Comparison of ENCODE assay signal across 9 cellular contexts in the genomic region with DNA sequence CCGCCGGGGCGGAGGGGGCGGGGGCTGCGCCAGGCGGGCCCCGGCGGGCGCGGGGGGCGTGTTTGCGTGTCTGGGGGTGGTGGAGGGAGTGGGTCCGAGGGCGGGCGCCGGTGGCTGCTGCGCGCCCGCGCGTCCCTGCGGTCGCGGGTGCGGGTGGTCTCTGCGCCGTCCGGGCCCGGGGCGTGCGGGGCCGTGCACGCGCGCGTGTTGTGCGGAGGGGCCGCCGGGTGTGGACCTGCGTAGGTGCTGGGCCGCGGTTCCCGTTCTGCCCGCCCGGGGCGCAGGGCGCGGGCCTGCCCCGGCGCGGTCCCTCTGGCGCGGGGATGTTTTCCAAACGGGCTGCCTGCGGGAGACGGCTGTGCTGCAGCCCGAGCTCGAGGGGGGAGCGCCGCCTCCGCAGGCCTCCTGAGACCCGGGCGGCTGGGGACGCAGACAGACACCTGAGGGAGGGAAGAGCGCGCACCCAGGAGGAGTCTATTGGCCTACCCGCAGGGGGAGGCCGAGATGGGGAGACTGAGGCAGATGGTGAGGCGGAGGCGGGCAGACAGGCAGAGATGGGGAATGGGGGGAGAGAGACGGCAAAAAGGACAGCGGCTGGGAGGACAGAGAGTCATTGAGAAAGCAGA. TPM values are rescaled to one million over a fixed set of nuclear protein-coding genes. Genes with fewer than 3 reads are reported as not detected.
A peak's percentile ranks its signal among the peaks of the same experiment; 100 is the strongest.
DNase-seq lines count a peak whose midpoint lies in the region; ATAC-seq and TF ChIP-seq lines count a peak whose summit lies in the region.
"Had no signal": no experiment of that assay in that cellular context is flagged by ENCODE, and none has a peak within 500 bp of the region (broad histone marks: within the 10 kb centered on the region; RNA-seq: fewer than 3 reads in every experiment).

No MANE protein-coding gene starts in this region.

- DNase-seq in NCI-H1417 (lab: John Stamatoyannopoulos, UW) (peak in 2 of 3 experiments; percentile 73 to 76), NCI-H1417 treated with DMSO at 0.1 percent for 48 hours (lab: John Stamatoyannopoulos, UW) (no peak), hepatocyte (ENCODE audit: low spot score) (peak; percentile 72), gastrocnemius medialis (no peak), NCI-H446 treated with DMSO at 0.1 percent for 48 hours (lab: John Stamatoyannopoulos, UW) (no peak)

- no peaks in the 10 kb centered on the region for H3K9me3 Mint-ChIP-seq in activated naive CD8-positive, alpha-beta T cell (ENCODE audit: low read depth)

- peak overlapping the region; percentile 70 for H3K4me3 ChIP-seq in hepatocyte
- H3K4me3 ChIP-seq in gastrocnemius medialis, result peak overlapping the region; percentile 61 to 75 (median 70)

- H3K4me1 Mint-ChIP-seq in activated naive CD8-positive, alpha-beta T cell (ENCODE audit: low read depth), result peaks cover 15% of the 10 kb centered on the region

- intact Hi-C loops in gastrocnemius medialis (cut with DNase I; ENCODE audit: low total_unique reads), result loop anchor here (2.0 to 5.0 kb wide), 2 partner anchors 44 to 170 kb away; a partner anchor contains a TSS

- no peak for TF ChIP-seq POLR2A in gastrocnemius medialis (IDR thresholded peaks at IDR 0.05)

- H3K4me1 ChIP-seq in hepatocyte (ENCODE audit: insufficient read depth) (peaks cover 12% of the 10 kb centered on the region), gastrocnemius medialis (peaks cover 6 to 10% of the 10 kb centered on the region in 2 donors)

- 1% methylated on average over 41 of the region's 72 CpGs for WGBS in hepatocyte (ENCODE audit: low lambda C conversion rate, missing lambda C conversion rate)

- H3K36me3 ChIP-seq in KOPT-K1 (ENCODE audit: insufficient read depth, low read length) (no peaks in the 10 kb centered on the region), hepatocyte (replicated peaks; ENCODE audit: insufficient read depth, low read depth) (no peaks in the 10 kb centered on the region), gastrocnemius medialis (peaks cover 0 to 15% of the 10 kb centered on the region in 2 donors)

- H3K79me2 ChIP-seq in hepatocyte, result peaks cover 2% of the 10 kb centered on the region

- no peaks in the 10 kb centered on the region for H4K20me1 ChIP-seq in hepatocyte (ENCODE audit: insufficient read depth, poor library complexity, severe bottlenecking)

- peak; percentile 27 for TF ChIP-seq CTCF in hepatocyte (IDR thresholded peaks at IDR 0.05; ENCODE audit: poor library complexity)
- TF ChIP-seq CTCF in gastrocnemius medialis (IDR thresholded peaks at IDR 0.05 in 4 of 5, conservative IDR thresholded peaks at IDR 0.05 in 1 of 5), result peak in 4 of 5 experiments; percentile 44 to 67 (median 54)

- H3K4me3 Mint-ChIP-seq in activated naive CD8-positive, alpha-beta T cell, result peak overlapping the region; percentile 87

- H3K27me3 ChIP-seq in hepatocyte, result no peaks in the 10 kb centered on the region
- H3K27me3 ChIP-seq in gastrocnemius medialis, result no peaks in the 10 kb centered on the region

- H3K4me2 ChIP-seq in hepatocyte, result peak overlapping the region; percentile 99

- in situ Hi-C loops in gastrocnemius medialis (cut with MboI; ENCODE audit: low sequenced_read_pairs in 4 of 4), result no loop called here

- H3K27ac ChIP-seq in KOPT-K1 (ENCODE audit: low read depth, low read length, poor library complexity, severe bottlenecking), result peak overlapping the region; percentile 26
- no peak overlapping the region for H3K27ac ChIP-seq in hepatocyte
- H3K27ac ChIP-seq in gastrocnemius medialis, result peak overlapping the region; percentile 46 to 80 (median 70)

- H3K27ac Mint-ChIP-seq in activated naive CD8-positive, alpha-beta T cell, result no peak overlapping the region

- H3K27me3 Mint-ChIP-seq in activated naive CD8-positive, alpha-beta T cell, result no peaks in the 10 kb centered on the region

- ATAC-seq in GM21447 (IDR thresholded peaks at IDR 0.05; ENCODE audit: unreplicated experiment) (peak; percentile 42), gastrocnemius medialis (peak; percentile 51 to 61)

- H3K9me3 ChIP-seq in KOPT-K1 (ENCODE audit: insufficient read depth, low read length, poor library complexity, severe bottlenecking) (peaks cover 9% of the 10 kb centered on the region), hepatocyte (ENCODE audit: low read depth) (no peaks in the 10 kb centered on the region), gastrocnemius medialis (no peaks in the 10 kb centered on the region)

- no peaks in the 10 kb centered on the region for H3K9me2 ChIP-seq in hepatocyte (replicated peaks; ENCODE audit: insufficient read depth)

- H2AFZ ChIP-seq in hepatocyte, result peak overlapping the region; percentile 33

- H3K36me3 Mint-ChIP-seq in activated naive CD8-positive, alpha-beta T cell, result no peaks in the 10 kb centered on the region

RNA-seq across cellular contexts. Expression of a gene that starts 0.4 kb away (rescaled TPM):
- total RNA-seq in hepatocyte, result 5.5 and 6.7 TPM in 2 replicates
- 5.5 and 10.9 TPM in 2 replicates for polyA plus RNA-seq in hepatocyte
- 10 to 100 TPM; 26.1 to 55.9 (median 37.3) TPM for total RNA-seq in gastrocnemius medialis

RNA-seq across cellular contexts. Expression of a gene that starts 13.1 kb away (rescaled TPM):
- total RNA-seq in hepatocyte (46.0 and 56.0 TPM in 2 replicates), gastrocnemius medialis (10 to 100 TPM; 28.5 to 58.5 (median 37.4) TPM)
- polyA plus RNA-seq in hepatocyte, result 54.8 and 57.3 TPM in 2 replicates

RNA-seq across cellular contexts. Expression of a gene that starts 28.5 kb away (rescaled TPM):
- 45.6 and 60.6 TPM in 2 replicates for total RNA-seq in hepatocyte
- polyA plus RNA-seq in hepatocyte, result 57.1 and 59.8 TPM in 2 replicates
- 10 to 100 TPM; 35.1 to 64.1 (median 52.5) TPM for total RNA-seq in gastrocnemius medialis

RNA-seq across cellular contexts. Expression of a gene that starts 43.3 kb away (rescaled TPM):
- 25.1 and 33.4 TPM in 2 replicates for total RNA-seq in hepatocyte
- polyA plus RNA-seq in hepatocyte, result 27.7 and 33.9 TPM in 2 replicates
- total RNA-seq in gastrocnemius medialis, result 10 to 100 TPM; 19.8 to 34.5 (median 31.2) TPM

RNA-seq across cellular contexts. Expression of a gene that starts 46.3 kb away (rescaled TPM):
- total RNA-seq in hepatocyte (0.60 TPM in 1 of 2 replicates, not detected in the other), gastrocnemius medialis (not detected)
- 0.31 TPM in 1 of 2 replicates, not detected in the other for polyA plus RNA-seq in hepatocyte
- total RNA-seq: pulmonary artery endothelial cell had no signal

Comparison
In these comparisons a context has a peak if more than half of its experiments do, and no peak if none do; other contexts are left out.
1. DNase-seq: peak in NCI-H1417 (2 of 3) and hepatocyte (single experiment); none in NCI-H1417 treated with DMSO at 0.1 percent for 48 hours (single experiment), gastrocnemius medialis (0 of 2) and NCI-H446 treated with DMSO at 0.1 percent for 48 hours (single experiment).